Comparison of ENCODE assay signal across 8 cellular contexts in the genomic region with DNA sequence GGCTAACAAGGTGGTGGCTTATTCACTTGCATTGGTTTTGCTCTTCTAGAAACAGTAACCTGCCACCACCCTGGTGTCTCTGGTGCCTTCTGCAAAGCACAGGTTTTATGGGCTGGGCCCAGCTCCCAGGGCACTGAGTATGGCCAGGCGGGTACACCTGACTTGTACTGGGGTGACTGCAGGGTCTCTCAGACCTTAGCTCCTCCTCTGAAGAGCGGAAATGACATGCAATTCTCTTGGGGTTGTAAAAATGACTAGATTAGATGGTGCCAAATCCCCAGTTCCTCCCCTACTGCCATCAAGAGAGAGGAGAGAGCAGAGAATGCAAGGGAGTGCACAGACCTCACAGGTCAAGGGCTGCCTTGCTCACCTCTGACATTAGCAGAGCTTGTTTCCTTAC. TPM values are rescaled to one million over a fixed set of nuclear protein-coding genes. Genes with fewer than 3 reads are reported as not detected.
A peak's percentile ranks its signal among the peaks of the same experiment; 100 is the strongest.
DNase-seq lines count a peak whose midpoint lies in the region; ATAC-seq and TF ChIP-seq lines count a peak whose summit lies in the region.

No MANE protein-coding gene starts in this region.

- H3K9me3 Mint-ChIP-seq in progenitor cell of endocrine pancreas (ENCODE audit: low read depth), result no peaks in the 10 kb centered on the region

- H3K27me3 Mint-ChIP-seq in progenitor cell of endocrine pancreas, result no peaks in the 10 kb centered on the region

- peak overlapping the region; percentile 18 for H3K27ac Mint-ChIP-seq in progenitor cell of endocrine pancreas

- peak; percentile 31 for ATAC-seq in GM19372 (IDR thresholded peaks at IDR 0.05; ENCODE audit: low read depth, unreplicated experiment)
- ATAC-seq in HG03045 (IDR thresholded peaks at IDR 0.05; ENCODE audit: unreplicated experiment), result no peak
- no peak for ATAC-seq in omental fat pad (ENCODE audit: low FRiP score)

- peaks cover 42% of the 10 kb centered on the region for H3K4me1 Mint-ChIP-seq in progenitor cell of endocrine pancreas (ENCODE audit: low read depth)

- DNase-seq in NCI-H1436 treated with DMSO at 0.1 percent for 48 hours (lab: John Stamatoyannopoulos, UW) (peak; percentile 51), progenitor cell of endocrine pancreas (ENCODE audit: low spot score, unreplicated experiment) (no peak), iPS-NIHi11 (ENCODE audit: low spot score) (no peak), omental fat pad (ENCODE audit: low spot score) (no peak), NCI-H2081 (lab: John Stamatoyannopoulos, UW) (no peak)
- DNase-seq in central memory CD4-positive, alpha-beta T cell, result peak; percentile 53

- no peak overlapping the region for H3K4me3 Mint-ChIP-seq in progenitor cell of endocrine pancreas (ENCODE audit: low read depth)

- TF ChIP-seq CTCF in progenitor cell of endocrine pancreas (IDR thresholded peaks at IDR 0.05; ENCODE audit: unreplicated experiment), result no peak
- no peak for TF ChIP-seq CTCF in omental fat pad (IDR thresholded peaks at IDR 0.05)

- H3K36me3 Mint-ChIP-seq in progenitor cell of endocrine pancreas (ENCODE audit: insufficient read depth), result peaks cover 1% of the 10 kb centered on the region

RNA-seq across cellular contexts. Expression of gene ESYT2, which starts 14.7 kb away (rescaled TPM):
- total RNA-seq in progenitor cell of endocrine pancreas (29.4 and 30.0 TPM in 2 replicates), omental fat pad (100 to 1,000 TPM in 3 of 4 donors, 10 to 100 TPM in 1; 81.9 to 151 (median 112) TPM)

RNA-seq across cellular contexts. Expression of gene DYNC2I1, which starts 41.7 kb away (rescaled TPM):
- 37.3 and 39.7 TPM in 2 replicates for total RNA-seq in progenitor cell of endocrine pancreas
- total RNA-seq in omental fat pad, result 10 to 100 TPM; 10.0 to 23.0 (median 13.4) TPM

Comparison
In these comparisons a context has a peak if more than half of its experiments do, and no peak if none do; other contexts are left out.
1. DNase-seq: peak in NCI-H1436 treated with DMSO at 0.1 percent for 48 hours (single experiment) and central memory CD4-positive, alpha-beta T cell (single experiment); none in progenitor cell of endocrine pancreas (single experiment), iPS-NIHi11 (single experiment), omental fat pad (single experiment) and NCI-H2081 (0 of 2).